ENCODE assay signal across 1 cellular context in the genomic region with DNA sequence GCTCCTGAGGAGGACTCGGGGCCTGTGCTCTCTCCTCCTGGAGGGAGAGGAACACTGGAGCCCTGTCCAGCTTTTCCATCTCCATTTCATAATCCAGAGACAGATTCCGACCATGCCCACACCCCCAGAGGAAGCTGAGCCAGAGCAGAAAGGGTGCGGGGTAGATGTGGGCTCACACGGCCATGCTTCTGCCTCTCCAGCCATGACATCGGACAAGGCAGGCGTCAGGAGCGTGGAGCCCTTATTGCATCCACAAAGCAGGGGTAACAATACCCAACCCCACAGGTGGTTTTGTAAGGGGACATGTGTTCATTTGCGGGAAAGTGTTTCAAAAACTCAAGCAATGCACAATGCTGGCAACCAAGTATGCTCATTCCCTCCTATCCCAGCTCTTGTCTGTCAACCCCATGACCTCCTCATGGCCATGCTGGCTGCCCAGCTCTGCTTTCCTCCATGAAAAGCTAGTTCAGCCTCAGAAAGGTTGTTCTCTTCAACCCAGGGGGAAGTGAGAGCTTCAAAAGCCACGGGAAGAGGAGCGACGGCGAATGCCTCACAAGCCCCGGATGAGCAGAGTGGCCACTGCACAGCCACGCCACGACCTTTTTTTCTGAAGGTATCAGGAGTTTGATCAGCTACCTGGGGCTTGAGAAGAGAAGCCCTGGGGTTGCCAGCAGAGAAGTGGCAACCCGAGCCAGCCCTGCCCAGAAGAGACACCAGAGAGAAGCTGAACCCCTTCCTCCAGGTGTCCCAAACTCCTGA.
TF ChIP-seq lines count a peak whose summit lies in the region.

No MANE protein-coding gene starts in this region.

TF ChIP-seq in H1, 55 proteins besides CTCF, POLR2A, EP300 and RAD21:
- no peak for TF ChIP-seq SP2 (IDR thresholded peaks at IDR 0.05; ENCODE audit: low read length)
- TF ChIP-seq, protein P1, sequence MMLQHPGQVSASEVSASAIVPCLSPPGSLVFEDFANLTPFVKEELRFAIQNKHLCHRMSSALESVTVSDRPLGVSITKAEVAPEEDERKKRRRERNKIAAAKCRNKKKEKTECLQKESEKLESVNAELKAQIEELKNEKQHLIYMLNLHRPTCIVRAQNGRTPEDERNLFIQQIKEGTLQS (IDR thresholded peaks at IDR 0.05; ENCODE audit: insufficient read depth, low read depth, low read length), result no peak
- no peak for TF ChIP-seq BCL11A (IDR thresholded peaks at IDR 0.05; ENCODE audit: low read depth in 2 of 2, low read length in 2 of 2)
- no peak for TF ChIP-seq TAF1 (IDR thresholded peaks at IDR 0.05; ENCODE audit: low read depth, low read length)
- no peak for TF ChIP-seq CEBPB (IDR thresholded peaks at IDR 0.05; ENCODE audit: low read depth, low read length)
- no peak for TF ChIP-seq RFX5 (IDR thresholded peaks at IDR 0.05; ENCODE audit: borderline replicate concordance, low read depth, low read length)
